In the genomic region with DNA sequence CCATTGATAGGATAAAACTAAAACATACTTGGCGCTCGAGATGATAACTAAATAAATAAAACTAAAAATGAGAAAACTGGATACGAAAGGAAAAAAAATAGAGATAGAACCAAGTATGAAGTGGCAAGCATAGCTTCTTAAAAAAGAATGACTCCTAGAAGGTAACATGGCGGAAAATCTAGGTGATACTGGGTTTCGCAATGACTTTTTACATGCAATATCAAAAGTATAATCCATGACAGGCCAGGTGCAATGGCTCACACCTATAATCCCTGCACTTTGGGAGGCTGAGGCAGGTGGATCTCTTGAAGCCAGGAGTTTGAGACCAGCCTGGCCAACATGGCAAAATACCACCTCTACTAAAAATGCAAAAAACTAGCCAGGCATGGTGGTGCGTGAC, we compare ENCODE assay signal across 7 cellular contexts.
"Had no signal": no experiment of that assay in that cellular context is flagged by ENCODE, and none has a peak within 500 bp of the region (broad histone marks: within the 10 kb centered on the region; RNA-seq: fewer than 3 reads in every experiment).

No MANE protein-coding gene starts in this region.

- H3K27ac ChIP-seq: KMS-11 had no signal

- H3K4me3 Mint-ChIP-seq: H9 had no signal

- FAIRE-seq: H54, HTR-8/SVneo had no signal

- DNase-seq: GOT3, H9, HCEC 1CT, KBM-7 had no signal

- H3K4me2 ChIP-seq: KMS-11 had no signal

- H3K9ac ChIP-seq: KMS-11 had no signal

- H3K27ac Mint-ChIP-seq: H9 had no signal

- H3K9me3 Mint-ChIP-seq: H9 had no signal
